In genomic region chr2:128315829-128316776, GRCh38 we compare ENCODE assay signal across 8 cellular contexts. TPM values are rescaled to one million over a fixed set of nuclear protein-coding genes. Genes with fewer than 3 reads are reported as not detected.
DNase-seq lines count a peak whose midpoint lies in the region; ATAC-seq, FAIRE-seq and TF ChIP-seq lines count a peak whose summit lies in the region.

No MANE protein-coding gene starts in this region.

- no peak overlapping the region for H2BK5ac ChIP-seq in IMR-90 (ENCODE audit: low read depth, low read length, poor library complexity, severe bottlenecking)

- no peaks in the 10 kb centered on the region for H3K27me3 ChIP-seq in IMR-90 (ENCODE audit: control insufficient read depth, insufficient read depth, low read length)
- peaks cover 0 to 4% (median 0%) of the 10 kb centered on the region in 3 donors for H3K27me3 ChIP-seq in stomach

- H2AFZ ChIP-seq in IMR-90 (replicated peaks; ENCODE audit: low read length, poor library complexity), result peak overlapping the region; percentile 8

- no peak overlapping the region; a peak in 2 of 4 replicates for H4K8ac ChIP-seq in IMR-90 (ENCODE audit: low read depth in 2 of 2, low read length in 2 of 2)

- H3K9ac ChIP-seq in IMR-90 (ENCODE audit: low read depth, low read length), result peak overlapping the region; percentile 80

- H3K4ac ChIP-seq in IMR-90 (ENCODE audit: low read depth, low read length), result peak overlapping the region; percentile 44

- H3K4me2 ChIP-seq in A549 (peak overlapping the region; percentile 88; the same call in 2 of the 3 replicates), IMR-90 (ENCODE audit: low read depth, low read length) (peak overlapping the region; percentile 76)

- FAIRE-seq in A549 (lab: Jason Lieb, UNC), result no peak

- H3K27ac ChIP-seq in A549, result no peak overlapping the region
- H3K27ac ChIP-seq in IMR-90 (ENCODE audit: insufficient read depth, low read length), result peak overlapping the region; percentile 63
- peak overlapping the region in 3 of 5 donors; percentile 43 to 71 (median 49) for H3K27ac ChIP-seq in stomach

- H4K91ac ChIP-seq in IMR-90 (ENCODE audit: insufficient read depth, low read depth, low read length), result peak overlapping the region; percentile 33; the same call in 1 of the 2 replicates

- peaks cover 35% of the 10 kb centered on the region for H3K36me3 ChIP-seq in IMR-90 (ENCODE audit: control insufficient read depth, insufficient read depth, low read length)
- peaks cover 0 to 14% (median 0%) of the 10 kb centered on the region in 4 donors for H3K36me3 ChIP-seq in stomach

- no peak for ATAC-seq in A549
- ATAC-seq in IMR-90 (ENCODE audit: low read depth), result peak; percentile 4
- ATAC-seq in HG03442 (IDR thresholded peaks at IDR 0.05; ENCODE audit: unreplicated experiment), result no peak

- no peak for TF ChIP-seq POLR2A in A549 (IDR thresholded peaks at IDR 0.05; ENCODE audit: low read length)
- TF ChIP-seq POLR2A in IMR-90 (IDR thresholded peaks at IDR 0.05; ENCODE audit: low read depth, low read length), result no peak
- TF ChIP-seq POLR2A in stomach (IDR thresholded peaks at IDR 0.05), result no peak

- no peak overlapping the region for H2BK15ac ChIP-seq in IMR-90 (ENCODE audit: low read depth, low read length)

- peak overlapping the region; percentile 46 for H2AK9ac ChIP-seq in IMR-90 (replicated peaks; ENCODE audit: low read depth, low read length, poor library complexity)

- intact Hi-C loops in IMR-90 (cut with micrococcal nuclease), result loop anchor here (10.0 kb wide), 1 partner anchor 251 kb away; no protein-coding TSS in a partner anchor
- intact Hi-C loops in stomach (cut with DNase I; ENCODE audit: low total_unique reads), result no loop called here

- in situ Hi-C loops in IMR-90 (cut with MboI; ENCODE audit: low sequenced_read_pairs), result loop anchor here (25.0 kb wide), 1 partner anchor 429 kb away; the partner anchor contains the start of gene AMMECR1L
- in situ Hi-C loops in astrocyte of the cerebellum (cut with HindIII; ENCODE audit: low sequenced_read_pairs), result loop anchor here (25.0 kb wide), 2 partner anchors 129 to 946 kb away; no protein-coding TSS in a partner anchor

- POLR2A ChIA-PET in A549 (lab: Yijun Ruan, JAX) (no interaction called here), IMR-90 (lab: Charles Lee; ENCODE audit: unreplicated experiment) (interaction anchor here (0.8 to 1.5 kb wide), 2 partner anchors 10 to 11 kb away, joined by 3 read pairs; no protein-coding TSS in a partner anchor)

- H2AK5ac ChIP-seq in IMR-90 (ENCODE audit: low read depth, low read length), result peak overlapping the region; percentile 57

- peak overlapping the region; percentile 67 for H3K23ac ChIP-seq in IMR-90 (ENCODE audit: low read depth, low read length)

- no peak overlapping the region for H2BK20ac ChIP-seq in IMR-90 (ENCODE audit: low read depth, low read length)

- H3K9me3 ChIP-seq in A549 (no peaks in the 10 kb centered on the region), IMR-90 (ENCODE audit: control insufficient read depth, insufficient read depth, low read length) (no peaks in the 10 kb centered on the region), stomach (no peaks in the 10 kb centered on the region)

- peak overlapping the region; percentile 47 for H3K18ac ChIP-seq in IMR-90 (ENCODE audit: low read depth, low read length)

- peaks cover 68% of the 10 kb centered on the region for H4K20me1 ChIP-seq in IMR-90 (ENCODE audit: insufficient read depth, low read length)

- peaks cover 38% of the 10 kb centered on the region for H3K9me1 ChIP-seq in IMR-90 (ENCODE audit: insufficient read depth, low read length)

- TF ChIP-seq EP300 in A549 (IDR thresholded peaks at IDR 0.05) (no peak), stomach (IDR thresholded peaks at IDR 0.05) (no peak)

- TF ChIP-seq RAD21 in A549 (conservative IDR thresholded peaks at IDR 0.05 in 1 of 2, IDR thresholded peaks at IDR 0.05 in 1 of 2), result no peak
- no peak for TF ChIP-seq RAD21 in IMR-90 (IDR thresholded peaks at IDR 0.05; ENCODE audit: low read length)

- no TSS peak for BruUV-seq in IMR-90 (replicated peaks; lab: Mats Ljungman, UMichigan)

- no peak for TF ChIP-seq CTCF in A549 (IDR thresholded peaks at IDR 0.05)
- no peak for TF ChIP-seq CTCF in IMR-90 (conservative IDR thresholded peaks at IDR 0.05; ENCODE audit: low read depth, low read length)
- TF ChIP-seq CTCF in astrocyte of the cerebellum (IDR thresholded peaks at IDR 0.05; ENCODE audit: low read depth, low read length, missing control alignments), result no peak
- TF ChIP-seq CTCF in stomach (IDR thresholded peaks at IDR 0.05), result no peak

- 89% methylated on average over 19 of the region's 20 CpGs for WGBS in A549 (ENCODE audit: missing lambda C conversion rate)
- WGBS in IMR-90 (ENCODE audit: extremely low coverage in 2 of 2, insufficient read length in 1 of 2), 2 experiments, result 40% methylated on average over 3 of the region's 20 CpGs; no CpG with 5 or more reads in 1 of the 2 experiments
- 59 to 77% (median 73%) methylated on average over 19 to 20 of the region's 20 CpGs for WGBS in stomach, 5 donors

- peak overlapping the region; percentile 43; the same call in 1 of the 2 replicates for H3K56ac ChIP-seq in IMR-90 (ENCODE audit: extremely low read depth, insufficient read depth, low read length)

- DNase-seq in A549 (ENCODE audit: low read depth in 1 of 2, low spot score in 1 of 2), result no peak
- DNase-seq in IMR-90, result peak; percentile 76
- DNase-seq in astrocyte of the cerebellum (ENCODE audit: low read depth), result no peak
- DNase-seq in iPS-NIHi7 (ENCODE audit: extremely low spot score), result peak; percentile 7
- DNase-seq in stomach, result peak; percentile 20
- DNase-seq in globus pallidus (ENCODE audit: low spot score), result no peak
- no peak for DNase-seq in SIG-M5 (lab: John Stamatoyannopoulos, UW)

- H3K14ac ChIP-seq in IMR-90 (replicated peaks; ENCODE audit: low read depth, low read length), result peak overlapping the region; percentile 81

- H3K4me3 ChIP-seq in A549, result no peak overlapping the region
- H3K4me3 ChIP-seq in IMR-90 (ENCODE audit: insufficient read depth, low read depth, low read length), result peak overlapping the region; percentile 86
- peak overlapping the region; percentile 85 for H3K4me3 ChIP-seq in astrocyte of the cerebellum (ENCODE audit: low read depth, low read length)
- peak overlapping the region; percentile 65 to 86 (median 75) for H3K4me3 ChIP-seq in stomach

- no peak overlapping the region for H4K5ac ChIP-seq in IMR-90 (ENCODE audit: low read depth, low read length)

- dilution Hi-C loops in IMR-90 (cut with HindIII; ENCODE audit: low sequenced_read_pairs, unreplicated experiment), result no loop called here

- CTCF ChIA-PET in A549 (lab: Yijun Ruan, JAX), result interaction anchor here (0.6 to 1.6 kb wide), 4 partner anchors 10 to 439 kb away, joined by 3 to 4 read pairs (median 3); no protein-coding TSS in a partner anchor
- CTCF ChIA-PET in IMR-90 (lab: Yijun Ruan, JAX), result interaction anchor here (0.8 to 1.0 kb wide), 2 partner anchors 9 to 11 kb away, joined by 3 to 4 read pairs; no protein-coding TSS in a partner anchor

- H2BK120ac ChIP-seq in IMR-90 (ENCODE audit: low read depth, low read length), result no peak overlapping the region; the same call in 1 of the 2 replicates

- H3K4me1 ChIP-seq in A549 (peaks cover 13% of the 10 kb centered on the region), IMR-90 (ENCODE audit: control insufficient read depth, insufficient read depth, low read length) (peaks cover 35% of the 10 kb centered on the region), stomach (peaks cover 42 to 72% (median 64%) of the 10 kb centered on the region in 4 donors)

- H3K79me1 ChIP-seq in IMR-90 (ENCODE audit: low read depth in 1 of 2, low read length in 2 of 2), result peaks cover 4 to 63% of the 10 kb centered on the region in 2 experiments; a peak in 3 of 4 replicates

TF ChIP-seq in A549, 52 proteins besides CTCF, POLR2A, EP300 and RAD21:
- TF ChIP-seq MAFK (IDR thresholded peaks at IDR 0.05; ENCODE audit: partially characterized antibody) (peak; percentile 34), ESRRA (IDR thresholded peaks at IDR 0.05; ENCODE audit: borderline replicate concordance, low read length) (no peak)
TF ChIP-seq in A549: peak in this region for 1.

TF ChIP-seq in IMR-90, 13 proteins besides CTCF, POLR2A, EP300 and RAD21:
- TF ChIP-seq FOS (IDR thresholded peaks at IDR 0.05; ENCODE audit: low read depth, low read length), result no peak
- TF ChIP-seq, protein P1, sequence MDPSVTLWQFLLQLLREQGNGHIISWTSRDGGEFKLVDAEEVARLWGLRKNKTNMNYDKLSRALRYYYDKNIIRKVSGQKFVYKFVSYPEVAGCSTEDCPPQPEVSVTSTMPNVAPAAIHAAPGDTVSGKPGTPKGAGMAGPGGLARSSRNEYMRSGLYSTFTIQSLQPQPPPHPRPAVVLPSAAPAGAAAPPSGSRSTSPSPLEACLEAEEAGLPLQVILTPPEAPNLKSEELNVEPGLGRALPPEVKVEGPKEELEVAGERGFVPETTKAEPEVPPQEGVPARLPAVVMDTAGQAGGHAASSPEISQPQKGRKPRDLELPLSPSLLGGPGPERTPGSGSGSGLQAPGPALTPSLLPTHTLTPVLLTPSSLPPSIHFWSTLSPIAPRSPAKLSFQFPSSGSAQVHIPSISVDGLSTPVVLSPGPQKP (IDR thresholded peaks at IDR 0.05; ENCODE audit: borderline replicate concordance, low read depth, low read length), result no peak
- TF ChIP-seq NFE2L2 (IDR thresholded peaks at IDR 0.05; ENCODE audit: low read depth, low read length), result no peak
- TF ChIP-seq MAZ (IDR thresholded peaks at IDR 0.05; ENCODE audit: borderline replicate concordance, low read depth, low read length), result no peak; the same call in 1 of the 2 replicates
- no peak for TF ChIP-seq RFX5 (IDR thresholded peaks at IDR 0.05; ENCODE audit: low read depth, low read length)
- no peak for TF ChIP-seq CHD1 (IDR thresholded peaks at IDR 0.05; ENCODE audit: low read depth, low read length)
- peak; percentile 48; the same call in 1 of the 2 replicates for TF ChIP-seq BHLHE40 (IDR thresholded peaks at IDR 0.05; ENCODE audit: low read depth, low read length)
- no peak for TF ChIP-seq CEBPB (IDR thresholded peaks at IDR 0.05; ENCODE audit: low read depth, low read length)
- TF ChIP-seq MAFK (IDR thresholded peaks at IDR 0.05; ENCODE audit: low read depth, low read length), result 0 out of 2 replicates have a peak, but pooled peaks have one; percentile 17
- TF ChIP-seq SMC3 (IDR thresholded peaks at IDR 0.05; ENCODE audit: low read depth, low read length), result no peak

RNA-seq across cellular contexts. Expression of gene HS6ST1, which starts 2.6 kb away (rescaled TPM):
- polyA plus RNA-seq in A549 (2011; rRNA removed), result 3.8 and 5.6 TPM in 2 replicates
- polyA plus RNA-seq in A549 (2012; cell fraction: cytosol; rRNA removed), result 5.8 and 9.7 TPM in 2 replicates
- 10.0 and 11.0 TPM in 2 replicates for polyA plus RNA-seq in A549 (2012; cell fraction: nucleus; rRNA removed)
- polyA plus RNA-seq in A549 (2017; fragmentation: RNase III; extraction: RNeasy Plus Mini Kit Qiagen cat#74134 plus additional on column Dnase treatment), result 10.5 to 11.9 TPM (median 11.6 TPM) in 3 replicates
- 6.0 and 6.7 TPM in 2 replicates for polyA minus RNA-seq in A549 (2011; rRNA and poly(A)+ RNA removed)
- total RNA-seq in IMR-90 (2012; rRNA removed), result 29.7 and 29.9 TPM in 2 replicates
- 36.9 and 39.7 TPM in 2 replicates for polyA plus RNA-seq in IMR-90 (2012; rRNA removed)
- polyA plus RNA-seq in IMR-90 (2012; cell fraction: cytosol; rRNA removed), result 22.1 and 48.3 TPM in 2 replicates
- polyA plus RNA-seq in IMR-90 (2012; cell fraction: nucleus; rRNA removed; ENCODE audit: low replicate concordance), result 21.0 and 34.4 TPM in 2 replicates
- total RNA-seq in stomach, result 100 to 1,000 TPM in 1 of 5 donors, 10 to 100 TPM in 2, 1 to 10 TPM in 2; 2.9 to 178 (median 20.7) TPM
- 10 to 100 TPM in 2 of 3 donors, 1 to 10 TPM in 1; 5.8 to 15.2 (median 10.5) TPM for polyA plus RNA-seq in stomach

Comparison
In these comparisons a context has a peak if more than half of its experiments do, and no peak if none do; other contexts are left out.
1. DNase-seq: peak in IMR-90 (single experiment), iPS-NIHi7 (single experiment) and stomach (single experiment); none in A549 (0 of 2), astrocyte of the cerebellum (single experiment), globus pallidus (single experiment) and SIG-M5 (single experiment).
2. H3K27ac ChIP-seq: peak in IMR-90 (single experiment) and stomach (3 of 5); none in A549 (0 of 2).